ENCODE assay signal across 19 cellular contexts in the genomic region with DNA sequence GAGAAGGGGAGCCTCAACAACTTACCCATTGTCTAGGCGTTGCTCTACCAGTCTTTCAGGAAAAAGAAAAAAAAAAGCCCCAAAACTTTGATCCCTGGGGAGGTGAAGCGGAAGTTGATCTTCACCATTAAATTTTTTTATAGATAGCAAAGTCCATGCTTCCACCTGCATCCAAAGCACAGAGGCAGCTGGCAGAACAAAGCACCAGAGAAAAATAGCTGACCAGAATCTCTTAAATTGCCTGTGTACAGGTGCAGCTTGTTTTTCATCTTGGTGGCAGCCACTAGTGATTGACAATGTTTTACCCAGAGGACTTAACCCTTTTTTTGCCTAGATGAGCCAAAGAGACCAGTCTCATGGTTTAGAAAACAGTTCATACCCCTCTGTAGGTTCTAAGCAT.
DNase-seq lines count a peak whose midpoint lies in the region; ATAC-seq and TF ChIP-seq lines count a peak whose summit lies in the region.
"Had no signal": no experiment of that assay in that cellular context is flagged by ENCODE, and none has a peak within 500 bp of the region (broad histone marks: within the 10 kb centered on the region; RNA-seq: fewer than 3 reads in every experiment).

No MANE protein-coding gene starts in this region.

- no peak for ATAC-seq in GM19328 (IDR thresholded peaks at IDR 0.05; ENCODE audit: unreplicated experiment)
- ATAC-seq: left ventricle myocardium superior, SK-N-SH treated with all-trans-retinoic acid at 6 μM for 48 hours had no signal

- H3K27me3 ChIP-seq in prostate gland (replicated peaks; ENCODE audit: insufficient read depth), result no peaks in the 10 kb centered on the region
- H3K27me3 ChIP-seq in ovary, result no peaks in the 10 kb centered on the region
- H3K27me3 ChIP-seq: spleen, tibial nerve had no signal

- no peaks in the 10 kb centered on the region for H3K36me3 ChIP-seq in prostate gland
- no peaks in the 10 kb centered on the region for H3K36me3 ChIP-seq in ovary
- H3K36me3 ChIP-seq: spleen, tibial nerve had no signal

- peak; percentile 42 for DNase-seq in DMS79 treated with DMSO at 0.1 percent for 48 hours (lab: John Stamatoyannopoulos, UW)
- no peak for DNase-seq in DMS79 (lab: John Stamatoyannopoulos, UW)
- peak; percentile 86 for DNase-seq in NCI-H1105 (lab: John Stamatoyannopoulos, UW)
- peak; percentile 92 for DNase-seq in NCI-H748 (lab: John Stamatoyannopoulos, UW; ENCODE audit: unreplicated experiment)
- peak; percentile 25 for DNase-seq in prostate gland (ENCODE audit: low spot score)
- DNase-seq in ovary, result no peak
- DNase-seq in iPS-NIHi11 (ENCODE audit: low spot score), result no peak
- DNase-seq: activated CD4-positive, alpha-beta T cell treated with anti-CD3 and anti-CD28 coated beads, Interleukin-2, amount 50 U/mL, for 1 hour; C1 segment of cervical spinal cord; EL; foreskin melanocyte; left ventricle myocardium superior; NCI-H1930; spleen had no signal

- H3K4me3 ChIP-seq in prostate gland (no peak overlapping the region), ovary (no peak overlapping the region)
- H3K4me3 ChIP-seq: spleen, tibial nerve had no signal

- intact Hi-C loops in prostate gland (cut with DNase I), result no loop called here
- intact Hi-C loops in ovary (cut with DNase I), result no loop called here

- 31% methylated on average over 2 of the region's 2 CpGs for WGBS in prostate gland
- WGBS in ovary, 3 donors, result 70 to 78% (median 74%) methylated on average over 2 of the region's 2 CpGs

- H3K4me1 ChIP-seq in prostate gland (replicated peaks), result peaks cover 15% of the 10 kb centered on the region
- no peaks in the 10 kb centered on the region for H3K4me1 ChIP-seq in ovary (ENCODE audit: insufficient read depth)
- H3K4me1 ChIP-seq: tibial nerve had no signal

- no peak overlapping the region for H3K27ac ChIP-seq in prostate gland
- H3K27ac ChIP-seq in ovary, result no peak overlapping the region
- H3K27ac ChIP-seq: 22Rv1, parathyroid adenoma, spleen, tibial nerve had no signal

- H3K9me3 ChIP-seq in prostate gland (no peaks in the 10 kb centered on the region), ovary (no peaks in the 10 kb centered on the region)
- H3K9me3 ChIP-seq: spleen, tibial nerve had no signal

- TF ChIP-seq POLR2A in prostate gland (IDR thresholded peaks at IDR 0.05) (no peak), ovary (IDR thresholded peaks at IDR 0.05) (no peak)

- no peak for TF ChIP-seq EP300 in ovary (IDR thresholded peaks at IDR 0.05)

- TF ChIP-seq CTCF in prostate gland (IDR thresholded peaks at IDR 0.05), result no peak
- no peak for TF ChIP-seq CTCF in ovary (IDR thresholded peaks at IDR 0.05)

Comparison
In these comparisons a context has a peak if more than half of its experiments do, and no peak if none do; other contexts are left out.
1. DNase-seq: peak in DMS79 treated with DMSO at 0.1 percent for 48 hours (single experiment), NCI-H1105 (single experiment), NCI-H748 (single experiment) and prostate gland (single experiment); none in DMS79 (single experiment), ovary (0 of 5) and iPS-NIHi11 (single experiment).